In the genomic region with DNA sequence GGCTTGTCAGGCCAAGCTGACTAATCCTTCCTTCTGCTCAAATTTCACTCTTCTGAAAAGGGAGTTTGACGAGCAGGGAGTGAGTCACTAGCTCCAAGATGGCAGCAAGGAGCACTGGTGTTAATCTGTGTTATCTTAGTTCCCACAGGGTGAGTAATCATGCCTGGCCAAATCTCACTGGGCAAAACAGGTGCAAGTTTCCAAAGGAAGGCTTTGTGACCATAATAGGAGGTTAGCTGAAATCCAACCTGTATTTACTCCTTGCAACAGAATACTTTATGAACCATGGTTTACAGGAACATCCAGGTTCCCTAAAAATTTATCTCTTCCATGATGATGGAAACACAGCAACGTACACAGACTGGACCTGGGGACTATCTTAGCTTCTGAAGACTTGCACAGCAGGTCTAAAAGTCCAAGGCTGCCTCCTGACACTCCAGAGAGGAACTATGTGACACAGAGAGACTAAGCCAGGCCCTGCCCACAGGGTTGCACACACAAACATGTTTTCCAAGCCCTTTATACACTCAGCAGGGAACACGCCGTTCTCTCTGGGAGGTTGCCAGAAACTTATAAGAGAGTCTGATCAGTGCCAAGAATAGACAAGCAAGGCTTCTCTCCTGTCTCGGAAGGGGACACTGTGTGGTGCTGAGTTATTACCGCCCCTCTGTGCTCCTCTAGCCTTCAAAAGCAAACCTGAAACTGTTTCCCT, we compare ENCODE assay signal across 8 cellular contexts. TPM values are rescaled to one million over a fixed set of nuclear protein-coding genes. Genes with fewer than 3 reads are reported as not detected.
A peak's percentile ranks its signal among the peaks of the same experiment; 100 is the strongest.
DNase-seq lines count a peak whose midpoint lies in the region; ATAC-seq and TF ChIP-seq lines count a peak whose summit lies in the region.

No MANE protein-coding gene starts in this region.

- peak overlapping the region in 1 of 3 donors; percentile 20 for H3K4me3 ChIP-seq in right lobe of liver
- no peak overlapping the region for H3K4me3 ChIP-seq in tibial artery

- H3K4me1 Mint-ChIP-seq in Calu3 (ENCODE audit: low read depth, unreplicated experiment) = peaks cover 29% of the 10 kb centered on the region

- H3K27me3 Mint-ChIP-seq in Calu3 (ENCODE audit: unreplicated experiment) = no peaks in the 10 kb centered on the region

- no peaks in the 10 kb centered on the region for H3K9me3 Mint-ChIP-seq in Calu3 (ENCODE audit: low read depth, unreplicated experiment)

- H3K4me3 Mint-ChIP-seq in Calu3 (ENCODE audit: low read depth, unreplicated experiment) = peak overlapping the region; percentile 36

- peak overlapping the region; percentile 81 for H3K27ac Mint-ChIP-seq in Calu3 (ENCODE audit: unreplicated experiment)

- H3K9me3 ChIP-seq in right lobe of liver = no peaks in the 10 kb centered on the region
- no peaks in the 10 kb centered on the region for H3K9me3 ChIP-seq in tibial artery

- H3K27me3 ChIP-seq in right lobe of liver (no peaks in the 10 kb centered on the region), tibial artery (no peaks in the 10 kb centered on the region)

- H3K36me3 Mint-ChIP-seq in Calu3 (ENCODE audit: insufficient read depth, unreplicated experiment) = peaks cover 14% of the 10 kb centered on the region

- intact Hi-C loops in Calu3 (cut with micrococcal nuclease; ENCODE audit: unreplicated experiment) (loop anchor here (5.0 kb wide), 1 partner anchor 37 kb away; no protein-coding TSS in a partner anchor), right lobe of liver (cut with DNase I) (loop anchor here in 1 of 2 donors (5.0 kb wide), 1 partner anchor 47 kb away; a partner anchor contains a TSS), tibial artery (cut with DNase I; ENCODE audit: low total_unique reads) (loop anchor here (1.0 kb wide), 1 partner anchor 46 kb away; a partner anchor contains a TSS)

- TF ChIP-seq POLR2A in right lobe of liver (IDR thresholded peaks at IDR 0.05) = peak; percentile 64

- DNase-seq in Calu3 = peak; percentile 61
- peak; percentile 31 for DNase-seq in NCI-H2107 (lab: John Stamatoyannopoulos, UW)
- DNase-seq in right lobe of liver = peak; percentile 69 to 96 (median 89)
- peak; percentile 97 to 99 for DNase-seq in tibial artery
- no peak for DNase-seq in dedifferentiated amniotic fluid mesenchymal stem cell (ENCODE audit: extremely low spot score)
- DNase-seq in NCI-H2227 treated with DMSO at 0.1 percent for 48 hours (lab: John Stamatoyannopoulos, UW) = no peak

- H3K27ac ChIP-seq in cingulate gyrus (ENCODE audit: low read depth, low read length) (peak overlapping the region; percentile 99), right lobe of liver (peak overlapping the region; percentile 56 to 94 (median 93)), tibial artery (peak overlapping the region; percentile 84 to 88)

- WGBS in right lobe of liver (ENCODE audit: insufficient coverage, low coverage, low lambda C conversion rate, missing lambda C conversion rate) = 12% methylated on average over 6 of the region's 6 CpGs

- no TSS peak for BruUV-seq in Calu3 (replicated peaks; lab: Mats Ljungman, UMichigan)

- ATAC-seq in right lobe of liver (peak; percentile 82 to 94 (median 88)), GM19455 (IDR thresholded peaks at IDR 0.05; ENCODE audit: unreplicated experiment) (no peak)

- no peak for TF ChIP-seq CTCF in Calu3 (IDR thresholded peaks at IDR 0.05; ENCODE audit: unreplicated experiment)
- no peak for TF ChIP-seq CTCF in right lobe of liver (IDR thresholded peaks at IDR 0.05)
- no peak for TF ChIP-seq CTCF in tibial artery (IDR thresholded peaks at IDR 0.05)

- peaks cover 0 to 76% (median 36%) of the 10 kb centered on the region in 4 donors for H3K4me1 ChIP-seq in right lobe of liver
- H3K4me1 ChIP-seq in tibial artery = peaks cover 0 to 77% (median 55%) of the 10 kb centered on the region in 4 donors

- no peaks in the 10 kb centered on the region for H3K36me3 ChIP-seq in right lobe of liver
- H3K36me3 ChIP-seq in tibial artery = no peaks in the 10 kb centered on the region

- CTCF ChIA-PET in Calu3 (lab: Charles Lee) = interaction anchor here (0.7 to 0.9 kb wide), 3 partner anchors 134 to 140 kb away, joined by 3 to 7 read pairs (median 4); no protein-coding TSS in a partner anchor

RNA-seq across cellular contexts. Expression of a gene that starts 46.3 kb away (rescaled TPM):
- total RNA-seq in Calu3 (2022) = 6.5 and 7.1 TPM in 2 replicates
- total RNA-seq in right lobe of liver = 100 to 1,000 TPM in 1 of 6 experiments, 10 to 100 TPM in 4, 1 to 10 TPM in 1; 7.9 to 109 (median 79.0) TPM

Comparison
In these comparisons a context has a peak if more than half of its experiments do, and no peak if none do; other contexts are left out.
1. DNase-seq: peak in Calu3 (single experiment), NCI-H2107 (single experiment), right lobe of liver (3 of 3) and tibial artery (2 of 2); none in dedifferentiated amniotic fluid mesenchymal stem cell (single experiment) and NCI-H2227 treated with DMSO at 0.1 percent for 48 hours (single experiment).
2. Peak in every context shown above with its lines, with median percentiles within 50 percentile points of each other: H3K27ac ChIP-seq.